12 cellular contexts compared by ENCODE assay signal in genomic region chr11:122804796-122805195, GRCh38. TPM values are rescaled to one million over a fixed set of nuclear protein-coding genes. Genes with fewer than 3 reads are reported as not detected.
DNase-seq lines count a peak whose midpoint lies in the region; ATAC-seq, FAIRE-seq and TF ChIP-seq lines count a peak whose summit lies in the region.
"Had no signal": no experiment of that assay in that cellular context is flagged by ENCODE, and none has a peak within 500 bp of the region (broad histone marks: within the 10 kb centered on the region; RNA-seq: fewer than 3 reads in every experiment).

No MANE protein-coding gene starts in this region.

- peak overlapping the region; percentile 42 for H2AFZ ChIP-seq in keratinocyte (ENCODE audit: control insufficient read depth, low read length)

- FAIRE-seq in keratinocyte (lab: Jason Lieb, UNC) = peak; percentile 95
- no peak for FAIRE-seq in D721Med (lab: Jason Lieb, UNC)

- DNase-seq in adipocyte (ENCODE audit: low read depth) (peak; percentile 33), keratinocyte (ENCODE audit: low read depth, low spot score) (peak; percentile 92), AML-193 (lab: John Stamatoyannopoulos, UW) (no peak), pons (ENCODE audit: low spot score) (no peak), D721Med (ENCODE audit: insufficient read length, low spot score) (no peak), GM20000 (ENCODE audit: low spot score) (no peak)
- DNase-seq: cortex of kidney, DMS153, occipital lobe had no signal

- H3K9ac ChIP-seq in BLaER1 (no peak overlapping the region; the same call in 1 of the 2 replicates), adipocyte (ENCODE audit: low read length) (peak overlapping the region; percentile 12), keratinocyte (ENCODE audit: control insufficient read depth, extremely low read depth, insufficient read depth, low read length) (peak overlapping the region; percentile 84)

- TF ChIP-seq CTCF in keratinocyte (optimal IDR thresholded peaks at IDR 0.05 in 1 of 3, IDR thresholded peaks at IDR 0.05 in 1 of 3, conservative IDR thresholded peaks at IDR 0.05 in 1 of 3; ENCODE audit: extremely low read depth in 1 of 3, insufficient read depth in 2 of 3, low read length in 3 of 3) = no peak
- TF ChIP-seq CTCF in D721Med (IDR thresholded peaks at IDR 0.05; ENCODE audit: insufficient read depth, missing control alignments) = no peak
- no peak for TF ChIP-seq CTCF in GM20000 (IDR thresholded peaks at IDR 0.05; ENCODE audit: extremely low read depth, missing control alignments)

- H3K36me3 ChIP-seq in BLaER1 (peaks cover 100% of the 10 kb centered on the region), adipocyte (ENCODE audit: control insufficient read depth, insufficient read depth, low read length, severe bottlenecking) (peaks cover 33% of the 10 kb centered on the region), keratinocyte (ENCODE audit: control insufficient read depth in 2 of 2, extremely low read depth in 1 of 2, insufficient read depth in 2 of 2, low read length in 2 of 2) (peaks cover 0 to 3% of the 10 kb centered on the region in 2 experiments)

- H3K4me2 ChIP-seq in BLaER1 (peak overlapping the region; percentile 68), keratinocyte (ENCODE audit: control insufficient read depth, extremely low read depth, insufficient read depth, low read depth, low read length) (peak overlapping the region; percentile 79)

- H4K20me1 ChIP-seq in BLaER1 = peaks cover 100% of the 10 kb centered on the region
- no peaks in the 10 kb centered on the region for H4K20me1 ChIP-seq in keratinocyte (ENCODE audit: control insufficient read depth, extremely low read depth, insufficient read depth, low read length)

- H3K9me3 ChIP-seq in BLaER1 (no peaks in the 10 kb centered on the region), adipocyte (ENCODE audit: control insufficient read depth, low read length) (no peaks in the 10 kb centered on the region), keratinocyte (ENCODE audit: control insufficient read depth, low read depth, low read length) (no peaks in the 10 kb centered on the region)

- ATAC-seq in HG03442 (IDR thresholded peaks at IDR 0.05; ENCODE audit: unreplicated experiment) = peak; percentile 46
- ATAC-seq: SK-N-SH treated with all-trans-retinoic acid at 6 μM for 48 hours had no signal

- H3K27me3 ChIP-seq in BLaER1 (no peaks in the 10 kb centered on the region), adipocyte (replicated peaks; ENCODE audit: control insufficient read depth, insufficient read depth, low read length) (no peaks in the 10 kb centered on the region), keratinocyte (ENCODE audit: control insufficient read depth, extremely low read depth, insufficient read depth, low read length) (no peaks in the 10 kb centered on the region)

- dilution Hi-C loops in keratinocyte (cut with MboI; ENCODE audit: extremely low pct_ligation_motif_present, low sequenced_read_pairs) = no loop called here

- no peak overlapping the region for H3K27ac ChIP-seq in BLaER1
- H3K27ac ChIP-seq in keratinocyte (ENCODE audit: control insufficient read depth, insufficient read depth, low read length) = peak overlapping the region; percentile 99

- no peaks in the 10 kb centered on the region for H3K9me1 ChIP-seq in keratinocyte (ENCODE audit: control insufficient read depth, extremely low read depth, insufficient read depth, low read length)

- no peak overlapping the region for H3K4me3 ChIP-seq in BLaER1
- no peak overlapping the region for H3K4me3 ChIP-seq in adipocyte (ENCODE audit: low read length)
- H3K4me3 ChIP-seq in keratinocyte (ENCODE audit: control insufficient read depth in 2 of 3, extremely low read depth in 1 of 3, insufficient read depth in 2 of 3, low read depth in 1 of 3, low read length in 3 of 3) = peak overlapping the region in 2 of 3 experiments; percentile 14

- no peaks in the 10 kb centered on the region for H3K79me2 ChIP-seq in keratinocyte (ENCODE audit: control insufficient read depth, insufficient read depth, low read length)

- H3K4me1 ChIP-seq in BLaER1 (peaks cover 100% of the 10 kb centered on the region), adipocyte (ENCODE audit: control insufficient read depth, insufficient read depth, low read length) (peaks cover 50% of the 10 kb centered on the region), keratinocyte (ENCODE audit: control insufficient read depth, extremely low read depth, insufficient read depth, low read length) (peaks cover 50% of the 10 kb centered on the region)

RNA-seq across cellular contexts. Expression of gene CRTAM, which starts 33.5 kb away (rescaled TPM):
- polyA plus RNA-seq in keratinocyte = 0.06 to 0.19 TPM (median 0.08 TPM) in 3 replicates
- polyA plus RNA-seq in keratinocyte (2011; ENCODE audit: low read depth) = not detected
- polyA plus RNA-seq in keratinocyte (2011; cell fraction: cytosol; rRNA removed) = 0.16 and 0.22 TPM in 2 replicates
- polyA plus RNA-seq in keratinocyte (2011; cell fraction: nucleus; rRNA removed) = 0.09 and 0.29 TPM in 2 replicates
- 0.15 TPM in 1 of 2 replicates, not detected in the other for polyA plus RNA-seq in keratinocyte (2012; ENCODE audit: low replicate concordance)
- polyA minus RNA-seq in keratinocyte = not detected in 3 replicates
- not detected for polyA minus RNA-seq in keratinocyte (2011; cell fraction: cytosol; rRNA and poly(A)+ RNA removed)
- polyA minus RNA-seq in keratinocyte (2011; cell fraction: nucleus; rRNA and poly(A)+ RNA removed) = not detected in 2 replicates

Comparison
In these comparisons a context has a peak if more than half of its experiments do, and no peak if none do; other contexts are left out.
1. H3K4me3 ChIP-seq: peak in keratinocyte (2 of 3); none in BLaER1 (single experiment) and adipocyte (single experiment).
2. DNase-seq: peak in adipocyte (single experiment) and keratinocyte (single experiment); none in AML-193 (0 of 2), pons (single experiment), D721Med (single experiment) and GM20000 (single experiment).